In the genomic region with DNA sequence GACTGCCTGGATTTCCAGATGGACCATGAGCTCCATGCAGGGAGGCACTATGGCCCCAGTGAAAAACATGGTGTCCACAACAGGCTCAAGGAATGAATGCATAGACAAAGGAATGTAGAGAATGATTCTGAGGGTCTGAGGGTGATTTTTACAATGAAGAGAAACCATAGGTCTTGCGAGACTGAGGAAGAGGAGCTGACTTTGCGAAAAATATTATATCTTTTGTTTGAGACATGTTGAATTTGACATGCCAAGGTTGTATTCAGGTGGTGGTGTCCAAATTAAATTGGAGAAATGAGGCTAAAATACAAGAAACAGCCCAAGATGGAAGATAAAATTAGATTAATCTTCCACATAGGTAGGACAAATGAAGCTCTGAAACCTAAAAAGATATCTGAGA, we compare ENCODE assay signal across 33 cellular contexts. TPM values are rescaled to one million over a fixed set of nuclear protein-coding genes. Genes with fewer than 3 reads are reported as not detected.
"Had no signal": no experiment of that assay in that cellular context is flagged by ENCODE, and none has a peak within 500 bp of the region (broad histone marks: within the 10 kb centered on the region; RNA-seq: fewer than 3 reads in every experiment).

No MANE protein-coding gene starts in this region.

- H3K9ac ChIP-seq: neural progenitor cell, parathyroid adenoma had no signal

- H3K36me3 ChIP-seq: neural progenitor cell, ovary, spleen, stomach, thoracic aorta, thyroid gland, tibial nerve, upper lobe of left lung, uterus had no signal

- ATAC-seq: naive thymus-derived CD4-positive, alpha-beta T cell; natural killer cell; psoas muscle; right cardiac atrium; sciatic nerve; stimulated activated effector memory CD8-positive, alpha-beta T cell treated with anti-CD3 and anti-CD28 coated beads, Interleukin-12 subunit alpha, Interleukin-12 subunit beta, amount 100 ng/mL, for 72 hours; stimulated activated naive B cell treated with anti-CD40 and anti-IgM and Interleukin-4, amounts not matched to agents 10 μg/mL and 1 μg/mL and 100 μg/mL, for 72 hours had no signal

- H3K36me3 Mint-ChIP-seq: naive thymus-derived CD4-positive, alpha-beta T cell; natural killer cell; stimulated activated effector memory CD8-positive, alpha-beta T cell treated with anti-CD3 and anti-CD28 coated beads, Interleukin-12 subunit alpha, Interleukin-12 subunit beta, amount 100 ng/mL, for 72 hours; stimulated activated naive B cell treated with anti-CD40 and anti-IgM and Interleukin-4, amounts not matched to agents 10 μg/mL and 1 μg/mL and 100 μg/mL, for 72 hours had no signal

- H3K27me3 ChIP-seq: neural progenitor cell, ovary, stomach, thyroid gland, tibial nerve, upper lobe of left lung, uterus had no signal

- H3K4me1 Mint-ChIP-seq: naive thymus-derived CD4-positive, alpha-beta T cell; natural killer cell; stimulated activated effector memory CD8-positive, alpha-beta T cell treated with anti-CD3 and anti-CD28 coated beads, Interleukin-12 subunit alpha, Interleukin-12 subunit beta, amount 100 ng/mL, for 72 hours; stimulated activated naive B cell treated with anti-CD40 and anti-IgM and Interleukin-4, amounts not matched to agents 10 μg/mL and 1 μg/mL and 100 μg/mL, for 72 hours had no signal

- H3K4me3 ChIP-seq: neural progenitor cell, ovary, psoas muscle, skin epidermis, smooth muscle cell, spleen, stomach, thoracic aorta, thyroid gland, tibial nerve, upper lobe of left lung, uterus had no signal

- H3K4me1 ChIP-seq: parathyroid adenoma, psoas muscle, spleen, tibial nerve, uterus had no signal

- H3K27ac Mint-ChIP-seq: naive thymus-derived CD4-positive, alpha-beta T cell; natural killer cell; nephron; neural progenitor cell; stimulated activated effector memory CD8-positive, alpha-beta T cell treated with anti-CD3 and anti-CD28 coated beads, Interleukin-12 subunit alpha, Interleukin-12 subunit beta, amount 100 ng/mL, for 72 hours; stimulated activated naive B cell treated with anti-CD40 and anti-IgM and Interleukin-4, amounts not matched to agents 10 μg/mL and 1 μg/mL and 100 μg/mL, for 72 hours; stimulated activated naive CD8-positive, alpha-beta T cell treated with anti-CD3 and anti-CD28 coated beads, Interleukin-15, Interleukin-2, amounts not matched to agents 100 ng/mL and 50 ng/mL, for 24 hours had no signal

- H3K27me3 Mint-ChIP-seq: progenitor cell of endocrine pancreas had no signal

- H3K79me2 ChIP-seq: parathyroid adenoma had no signal

- H3K9me3 ChIP-seq: ovary, psoas muscle, spleen, stomach, thoracic aorta, thyroid gland, tibial nerve, upper lobe of left lung, uterus had no signal

- H3K4me3 Mint-ChIP-seq: naive thymus-derived CD4-positive, alpha-beta T cell; natural killer cell; nephron; neural progenitor cell; stimulated activated effector memory CD8-positive, alpha-beta T cell treated with anti-CD3 and anti-CD28 coated beads, Interleukin-12 subunit alpha, Interleukin-12 subunit beta, amount 100 ng/mL, for 72 hours; stimulated activated naive B cell treated with anti-CD40 and anti-IgM and Interleukin-4, amounts not matched to agents 10 μg/mL and 1 μg/mL and 100 μg/mL, for 72 hours; stimulated activated naive CD8-positive, alpha-beta T cell treated with anti-CD3 and anti-CD28 coated beads, Interleukin-15, Interleukin-2, amounts not matched to agents 100 ng/mL and 50 ng/mL, for 24 hours had no signal

- H3K4me2 ChIP-seq: neural progenitor cell, smooth muscle cell had no signal

- H2AFZ ChIP-seq: neural progenitor cell, parathyroid adenoma had no signal

- H3K9me3 Mint-ChIP-seq: naive thymus-derived CD4-positive, alpha-beta T cell; natural killer cell; nephron; neural progenitor cell; stimulated activated effector memory CD8-positive, alpha-beta T cell treated with anti-CD3 and anti-CD28 coated beads, Interleukin-12 subunit alpha, Interleukin-12 subunit beta, amount 100 ng/mL, for 72 hours; stimulated activated naive B cell treated with anti-CD40 and anti-IgM and Interleukin-4, amounts not matched to agents 10 μg/mL and 1 μg/mL and 100 μg/mL, for 72 hours; stimulated activated naive CD8-positive, alpha-beta T cell treated with anti-CD3 and anti-CD28 coated beads, Interleukin-15, Interleukin-2, amounts not matched to agents 100 ng/mL and 50 ng/mL, for 24 hours had no signal

- DNase-seq: naive thymus-derived CD4-positive, alpha-beta T cell; natural killer cell; occipital lobe; ovary; posterior cingulate gyrus; psoas muscle; right cardiac atrium; spleen; stimulated activated CD4-positive, alpha-beta T cell treated with anti-CD3 and anti-CD28 coated beads, Interleukin-12 subunit alpha, Interleukin-12 subunit beta, amount 100 ng/mL, for 4 hours; stimulated activated CD4-positive, alpha-beta T cell treated with anti-CD3 and anti-CD28 coated beads, Interleukin-2, amount 100 ng/mL, for 24 hours; stimulated activated CD4-positive, alpha-beta T cell treated with anti-CD3 and anti-CD28 coated beads, Interleukin-2, amount 100 ng/mL, for 48 hours; stimulated activated CD4-positive, alpha-beta T cell treated with anti-CD3 and anti-CD28 coated beads, Interleukin-4, amount 100 ng/mL, for 24 hours; stimulated activated naive B cell treated with anti-CD40 and anti-IgM and Interleukin-4, amounts not matched to agents 10 μg/mL and 1 μg/mL and 100 μg/mL, for 72 hours; stimulated activated naive CD4-positive, alpha-beta T cell treated with Interleukin-2 at 50 U/mL for 16 hours; stomach; thyroid gland; trophoblast cell; upper lobe of left lung; uterus had no signal

- H3K27ac ChIP-seq: neural progenitor cell, ovary, parathyroid adenoma, psoas muscle, spleen, stomach, thoracic aorta, thyroid gland, tibial nerve, uterus had no signal

RNA-seq across cellular contexts. Expression of a gene that starts 12.7 kb away (rescaled TPM):
- total RNA-seq: naive thymus-derived CD4-positive, alpha-beta T cell; natural killer cell; osteoblast; psoas muscle; right cardiac atrium; sciatic nerve; spleen; subcutaneous adipose tissue; thoracic aorta; thyroid gland; tibial nerve had no signal
- polyA plus RNA-seq: naive thymus-derived CD4-positive, alpha-beta T cell; neural cell; right cardiac atrium had no signal

RNA-seq across cellular contexts. Expression of a gene that starts 36.5 kb away (rescaled TPM):
- total RNA-seq: occipital lobe, smooth muscle cell had no signal
- polyA plus RNA-seq: smooth muscle cell had no signal
